In the genomic region with DNA sequence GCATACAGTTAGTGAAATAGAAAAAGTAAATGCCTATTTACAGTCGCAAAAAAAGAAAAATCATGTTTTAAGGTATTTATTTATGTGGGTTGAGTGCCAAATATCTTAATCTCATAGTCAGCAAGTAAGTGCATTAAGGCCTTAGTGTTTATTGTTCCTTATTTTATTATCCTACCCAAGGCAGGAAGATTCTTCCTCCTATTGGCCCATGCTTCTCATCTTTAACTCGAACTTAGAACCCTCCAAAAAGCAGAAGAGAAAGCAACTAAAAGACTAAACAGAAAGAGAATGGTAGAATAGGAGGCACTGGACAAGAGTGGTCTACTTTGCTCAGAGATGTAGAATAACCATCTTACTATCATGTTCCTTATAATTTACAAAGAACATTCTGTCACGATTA, we compare ENCODE assay signal across 21 cellular contexts.
"Had no signal": no experiment of that assay in that cellular context is flagged by ENCODE, and none has a peak within 500 bp of the region (broad histone marks: within the 10 kb centered on the region; RNA-seq: fewer than 3 reads in every experiment).

No MANE protein-coding gene starts in this region.

- H3K36me3 ChIP-seq: cardiac muscle cell had no signal

- ATAC-seq: activated CD4-positive, alpha-beta T cell treated with anti-CD3 and anti-CD28 coated beads for 36 hours; activated naive CD8-positive, alpha-beta T cell treated with anti-CD3 and anti-CD28 coated beads, Interleukin-2, amount 50 U/mL, for 24 hours; body of pancreas; heart left ventricle; mucosa of descending colon; sciatic nerve had no signal

- H3K27ac ChIP-seq: body of pancreas, cardiac muscle cell, heart left ventricle had no signal

- H3K4me3 Mint-ChIP-seq: activated B cell treated with CpG ODN at 0.5 μM for 24 hours; activated CD4-positive, alpha-beta T cell treated with anti-CD3 and anti-CD28 coated beads for 36 hours; activated naive CD8-positive, alpha-beta T cell treated with anti-CD3 and anti-CD28 coated beads, Interleukin-2, amount 50 U/mL, for 24 hours; neural crest cell; type B pancreatic cell had no signal

- H3K27me3 Mint-ChIP-seq: activated B cell treated with CpG ODN at 0.5 μM for 24 hours; activated CD4-positive, alpha-beta T cell treated with anti-CD3 and anti-CD28 coated beads for 36 hours; activated naive CD8-positive, alpha-beta T cell treated with anti-CD3 and anti-CD28 coated beads, Interleukin-2, amount 50 U/mL, for 24 hours; type B pancreatic cell had no signal

- H3K4me2 ChIP-seq: smooth muscle cell had no signal

- H3K4me3 ChIP-seq: body of pancreas, cardiac muscle cell, heart left ventricle, mucosa of descending colon, smooth muscle cell, thoracic aorta had no signal

- H3K27ac Mint-ChIP-seq: activated CD4-positive, alpha-beta T cell treated with anti-CD3 and anti-CD28 coated beads for 36 hours; activated naive CD8-positive, alpha-beta T cell treated with anti-CD3 and anti-CD28 coated beads, Interleukin-2, amount 50 U/mL, for 24 hours; type B pancreatic cell had no signal

- H3K27me3 ChIP-seq: body of pancreas, cardiac muscle cell, heart left ventricle had no signal

- DNase-seq: activated B cell treated with CpG ODN at 0.5 μM for 24 hours; activated CD4-positive, alpha-beta T cell treated with anti-CD3 and anti-CD28 coated beads for 36 hours; activated CD4-positive, alpha-beta T cell treated with anti-CD3 and anti-CD28 coated beads, Interleukin-2, amount 50 U/mL, for 4 hours; activated effector memory CD4-positive, alpha-beta T cell treated with anti-CD3 and anti-CD28 coated beads, Interleukin-2, amount 50 U/mL, for 16 hours; activated naive CD4-positive, alpha-beta T cell treated with anti-CD3 and anti-CD28 coated beads, Interleukin-2, amount 50 U/mL, for 16 hours; activated naive CD8-positive, alpha-beta T cell treated with anti-CD3 and anti-CD28 coated beads, Interleukin-2, amount 50 U/mL, for 24 hours; body of pancreas; heart left ventricle; mesenchymal stem cell; mucosa of descending colon; stimulated activated CD4-positive, alpha-beta T cell treated with anti-CD3 and anti-CD28 coated beads, Interleukin-2, amount 100 ng/mL, for 48 hours; stimulated activated naive CD4-positive, alpha-beta T cell treated with Interleukin-2 at 50 U/mL for 16 hours; T-helper 9 cell had no signal

- FAIRE-seq: endometrium, islet of Langerhans had no signal
